Comparison of ENCODE assay signal across 18 cellular contexts in the genomic region with DNA sequence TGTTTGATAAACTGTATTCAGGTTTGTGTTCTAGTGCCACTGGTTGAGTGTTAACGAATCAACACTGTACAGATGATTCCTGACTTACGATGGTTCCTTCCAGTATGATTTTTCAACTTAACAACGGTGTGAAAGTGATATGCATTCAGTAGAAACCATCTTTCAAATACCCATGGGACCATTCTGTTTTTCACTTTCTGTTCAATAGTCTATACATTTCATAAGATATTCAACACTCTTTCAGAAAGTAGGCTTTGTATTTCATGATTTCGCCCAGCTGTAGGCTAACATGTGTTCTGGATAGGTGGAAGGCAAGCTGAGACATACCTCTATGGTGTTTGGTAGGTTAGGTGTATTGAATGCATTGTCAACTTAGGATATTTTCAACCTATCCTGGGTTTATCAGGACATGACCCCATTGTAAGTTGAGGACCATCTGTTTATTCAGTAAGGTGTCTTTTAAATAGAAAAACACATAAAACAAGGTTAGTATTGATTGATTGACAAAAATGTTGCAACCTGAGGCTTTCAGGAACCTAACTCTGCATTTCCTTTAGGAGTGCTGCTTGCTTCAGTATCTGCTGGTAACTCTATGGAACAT. TPM values are rescaled to one million over a fixed set of nuclear protein-coding genes. Genes with fewer than 3 reads are reported as not detected.
A peak's percentile ranks its signal among the peaks of the same experiment; 100 is the strongest.
DNase-seq lines count a peak whose midpoint lies in the region; ATAC-seq, FAIRE-seq and TF ChIP-seq lines count a peak whose summit lies in the region.
"Had no signal": no experiment of that assay in that cellular context is flagged by ENCODE, and none has a peak within 500 bp of the region (broad histone marks: within the 10 kb centered on the region; RNA-seq: fewer than 3 reads in every experiment).

No MANE protein-coding gene starts in this region.

- no peak for FAIRE-seq in HTR-8/SVneo (lab: Jason Lieb, UNC)

- no peaks in the 10 kb centered on the region for H3K27me3 Mint-ChIP-seq in CD4-positive, alpha-beta T cell
- H3K27me3 Mint-ChIP-seq: activated naive CD4-positive, alpha-beta T cell treated with anti-CD3 and anti-CD28 coated beads, Interleukin-2, amount 10 ng/mL, durations not matched to agents 7 days and 5 days had no signal

- POLR2A ChIA-PET in AG04450 (lab: Yijun Ruan, JAX): interaction anchor here (0.6 kb wide), 1 partner anchor 45 kb away, joined by 7 read pairs; no protein-coding TSS in a partner anchor
- POLR2A ChIA-PET in CD4-positive, alpha-beta T cell (lab: Charles Lee): interaction anchor here (1.1 kb wide), 1 partner anchor 12 kb away, joined by 4 read pairs; no protein-coding TSS in a partner anchor

- WGBS in suprapubic skin: 94% methylated on average over 4 of the region's 4 CpGs

- TF ChIP-seq POLR2A in suprapubic skin (IDR thresholded peaks at IDR 0.05): no peak

- no peaks in the 10 kb centered on the region for H3K36me3 ChIP-seq in suprapubic skin
- H3K36me3 ChIP-seq: HAP-1, heart left ventricle, transverse colon had no signal

- TF ChIP-seq CTCF in AG04450 (IDR thresholded peaks at IDR 0.05; ENCODE audit: low read depth, low read length) (no peak), suprapubic skin (IDR thresholded peaks at IDR 0.05) (no peak)
- no peak for TF ChIP-seq CTCF in CD4-positive, alpha-beta T cell (IDR thresholded peaks at IDR 0.05)

- H3K27ac ChIP-seq in AG04450 (ENCODE audit: low read depth, low read length) (peak overlapping the region; percentile 52), caudate nucleus (ENCODE audit: low read depth, low read length) (peak overlapping the region; percentile 29), suprapubic skin (no peak overlapping the region)
- no peak overlapping the region for H3K27ac ChIP-seq in CD4-positive, alpha-beta T cell (ENCODE audit: low read depth, low read length)
- H3K27ac ChIP-seq: coronary artery, heart left ventricle, transverse colon had no signal

- H3K4me3 ChIP-seq in AG04450 (ENCODE audit: low read depth, low read length) (no peak overlapping the region), suprapubic skin (no peak overlapping the region)
- H3K4me3 ChIP-seq: coronary artery, HAP-1, heart left ventricle, transverse colon had no signal

- DNase-seq in AG04450 (ENCODE audit: low read depth, low spot score): no peak
- DNase-seq in CD4-positive, alpha-beta T cell: no peak
- DNase-seq in caudate nucleus (lab: John Stamatoyannopoulos, UW): no peak
- DNase-seq in HTR-8/SVneo (ENCODE audit: insufficient read length, low spot score): no peak
- DNase-seq in suprapubic skin (ENCODE audit: low spot score in 2 of 2): no peak
- no peak for DNase-seq in NCI-H524 (lab: John Stamatoyannopoulos, UW)
- DNase-seq: activated CD4-positive, alpha-beta T cell treated with anti-CD3 and anti-CD28 coated beads for 1 hour; activated CD8-positive, alpha-beta memory T cell treated with anti-CD3 and anti-CD28 coated beads, Interleukin-2, amount 50 U/mL, for 48 hours; activated naive CD4-positive, alpha-beta T cell treated with anti-CD3 and anti-CD28 coated beads, Interleukin-2, amount 10 ng/mL, durations not matched to agents 7 days and 5 days; heart left ventricle; KBM-7; left ventricle myocardium superior; NCI-H1930; transverse colon had no signal

- H3K36me3 Mint-ChIP-seq in CD4-positive, alpha-beta T cell (ENCODE audit: low read depth): peaks cover 8% of the 10 kb centered on the region

- CTCF ChIA-PET in AG04450 (lab: Charles Lee): interaction anchor here (2.9 kb wide), 1 partner anchor 12 kb away, joined by 14 read pairs; no protein-coding TSS in a partner anchor
- CTCF ChIA-PET in CD4-positive, alpha-beta T cell (lab: Charles Lee): interaction anchor here (3.2 kb wide), 1 partner anchor 12 kb away, joined by 14 read pairs; no protein-coding TSS in a partner anchor

- H3K9me3 Mint-ChIP-seq in CD4-positive, alpha-beta T cell: no peaks in the 10 kb centered on the region
- H3K9me3 Mint-ChIP-seq: activated naive CD4-positive, alpha-beta T cell treated with anti-CD3 and anti-CD28 coated beads, Interleukin-2, amount 10 ng/mL, durations not matched to agents 7 days and 5 days had no signal

- no peak overlapping the region for H3K4me3 Mint-ChIP-seq in CD4-positive, alpha-beta T cell
- H3K4me3 Mint-ChIP-seq: activated naive CD4-positive, alpha-beta T cell treated with anti-CD3 and anti-CD28 coated beads, Interleukin-2, amount 10 ng/mL, durations not matched to agents 7 days and 5 days had no signal

- no peak for ATAC-seq in CD4-positive, alpha-beta T cell (ENCODE audit: poor library complexity)
- ATAC-seq in HG03432 (IDR thresholded peaks at IDR 0.05; ENCODE audit: unreplicated experiment) (peak; percentile 44), GM21786 (IDR thresholded peaks at IDR 0.05; ENCODE audit: unreplicated experiment) (no peak)
- ATAC-seq: heart left ventricle, left ventricle myocardium superior had no signal

- no peak for TF ChIP-seq EP300 in suprapubic skin (IDR thresholded peaks at IDR 0.05)

- H3K4me1 Mint-ChIP-seq in CD4-positive, alpha-beta T cell (ENCODE audit: low read depth): peaks cover 64% of the 10 kb centered on the region

- peak overlapping the region; percentile 42 for H3K27ac Mint-ChIP-seq in CD4-positive, alpha-beta T cell
- H3K27ac Mint-ChIP-seq: activated naive CD4-positive, alpha-beta T cell treated with anti-CD3 and anti-CD28 coated beads, Interleukin-2, amount 10 ng/mL, durations not matched to agents 7 days and 5 days had no signal

- H3K27me3 ChIP-seq in AG04450 (ENCODE audit: control insufficient read depth, insufficient read depth, low read length) (no peaks in the 10 kb centered on the region), suprapubic skin (no peaks in the 10 kb centered on the region)
- no peaks in the 10 kb centered on the region for H3K27me3 ChIP-seq in CD4-positive, alpha-beta T cell (ENCODE audit: control insufficient read depth, insufficient read depth, low read length)
- H3K27me3 ChIP-seq: heart left ventricle, transverse colon had no signal

- intact Hi-C loops in CD4-positive, alpha-beta T cell (cut with DNase I, micrococcal nuclease): no loop called here

- H3K9me3 ChIP-seq in AG04450 (ENCODE audit: control insufficient read depth, insufficient read depth, low read length) (no peaks in the 10 kb centered on the region; the same call in 1 of the 2 replicates), suprapubic skin (no peaks in the 10 kb centered on the region)
- no peaks in the 10 kb centered on the region for H3K9me3 ChIP-seq in CD4-positive, alpha-beta T cell (ENCODE audit: control insufficient read depth, low read length)
- H3K9me3 ChIP-seq: HAP-1, transverse colon had no signal

- H3K4me1 ChIP-seq in suprapubic skin: peaks cover 23% of the 10 kb centered on the region
- H3K4me1 ChIP-seq: HAP-1 had no signal

RNA-seq across cellular contexts. Expression of a gene that starts 32.3 kb away (rescaled TPM):
- 38.1 and 40.8 TPM in 2 replicates for polyA plus RNA-seq in AG04450 (2011; rRNA removed)
- polyA minus RNA-seq in AG04450 (2011; rRNA and poly(A)+ RNA removed): 63.6 and 78.2 TPM in 2 replicates
- 10 to 100 TPM; 34.6 to 38.0 TPM for total RNA-seq in CD4-positive, alpha-beta T cell
- total RNA-seq in suprapubic skin: 10 to 100 TPM in 1 of 4 donors, 1 to 10 TPM in 3; 4.3 to 10.7 (median 6.8) TPM

Comparison
In these comparisons a context has a peak if more than half of its experiments do, and no peak if none do; other contexts are left out.
1. H3K27ac ChIP-seq: peak in AG04450 (single experiment) and caudate nucleus (single experiment); none in CD4-positive, alpha-beta T cell (single experiment) and suprapubic skin (single experiment).